18 cellular contexts compared by ENCODE assay signal in the genomic region with DNA sequence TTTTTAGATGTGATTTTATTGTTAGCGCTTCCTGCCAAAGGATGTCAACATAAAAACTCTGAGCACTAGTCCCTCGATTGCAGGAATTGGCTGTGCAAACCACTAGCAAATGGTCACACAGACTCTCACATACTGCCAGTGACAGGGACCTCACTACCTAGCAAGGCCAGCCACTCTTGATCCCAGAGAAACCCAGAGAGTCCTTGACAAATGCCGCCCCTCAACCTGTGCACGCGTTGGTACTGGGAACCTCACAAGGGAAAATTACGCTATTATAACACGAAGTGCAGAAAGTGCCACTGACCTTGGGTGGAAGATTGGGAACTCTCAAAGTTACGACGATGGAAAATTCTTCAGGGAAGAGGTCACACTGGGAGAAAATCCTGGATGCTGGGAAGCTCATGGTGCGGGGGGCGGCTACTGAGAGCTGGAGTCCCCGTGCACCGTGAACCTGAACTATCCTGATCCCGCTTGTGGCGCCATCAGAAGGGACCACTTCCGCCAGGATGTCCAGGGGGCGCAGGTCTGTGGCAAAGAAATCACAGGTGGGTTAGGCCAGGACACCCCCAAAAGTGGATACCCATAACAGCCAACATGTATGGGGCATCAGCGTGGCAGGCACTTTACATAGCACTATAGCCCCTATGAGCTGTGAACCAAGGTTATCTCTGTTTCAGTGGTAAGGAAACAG. TPM values are rescaled to one million over a fixed set of nuclear protein-coding genes. Genes with fewer than 3 reads are reported as not detected.
DNase-seq lines count a peak whose midpoint lies in the region; ATAC-seq and TF ChIP-seq lines count a peak whose summit lies in the region.
"Had no signal": no experiment of that assay in that cellular context is flagged by ENCODE, and none has a peak within 500 bp of the region (broad histone marks: within the 10 kb centered on the region; RNA-seq: fewer than 3 reads in every experiment).

No MANE protein-coding gene starts in this region.

- TF ChIP-seq CTCF in RWPE2 (IDR thresholded peaks at IDR 0.05; ENCODE audit: poor library complexity, severe bottlenecking) (no peak), lower lobe of right lung (IDR thresholded peaks at IDR 0.05) (no peak)

- no peaks in the 10 kb centered on the region for H3K9me3 Mint-ChIP-seq in activated T-helper 17 cell treated with anti-CD3 and anti-CD28 coated beads, Interleukin-2, amount 50 U/mL, for 72 hours
- peaks cover 6% of the 10 kb centered on the region for H3K9me3 Mint-ChIP-seq in activated T-helper 1 cell treated with anti-CD3 and anti-CD28 coated beads, Interleukin-12 subunit alpha, Interleukin-12 subunit beta, Interleukin-2, Interleukin-4 antibody, amounts not matched to agents 30 ng/mL and 10 ng/mL and 1 ng/mL, durations not matched to agents 14 hours and 24 hours and 36 hours

- no peaks in the 10 kb centered on the region for H3K27me3 Mint-ChIP-seq in activated T-helper 17 cell treated with anti-CD3 and anti-CD28 coated beads, Interleukin-2, amount 50 U/mL, for 72 hours
- H3K27me3 Mint-ChIP-seq in activated T-helper 1 cell treated with anti-CD3 and anti-CD28 coated beads, Interleukin-12 subunit alpha, Interleukin-12 subunit beta, Interleukin-2, Interleukin-4 antibody, amounts not matched to agents 30 ng/mL and 10 ng/mL and 1 ng/mL, durations not matched to agents 14 hours and 24 hours and 36 hours (ENCODE audit: insufficient read depth), result peaks cover 6% of the 10 kb centered on the region

- H3K4me1 ChIP-seq in RWPE2 (ENCODE audit: insufficient read depth, poor library complexity, severe bottlenecking) (no peaks in the 10 kb centered on the region), lower lobe of right lung (no peaks in the 10 kb centered on the region)

- no peaks in the 10 kb centered on the region for H3K27me3 ChIP-seq in RWPE2 (ENCODE audit: insufficient read depth, poor library complexity, severe bottlenecking)
- peaks cover 5% of the 10 kb centered on the region for H3K27me3 ChIP-seq in lower lobe of right lung (ENCODE audit: low read depth)

- ATAC-seq in RWPE2 (ENCODE audit: low read depth) (no peak), lower lobe of right lung (no peak), HG02571 (IDR thresholded peaks at IDR 0.05; ENCODE audit: unreplicated experiment) (no peak)
- no peak for ATAC-seq in activated T-helper 17 cell treated with anti-CD3 and anti-CD28 coated beads, Interleukin-2, amount 50 U/mL, for 72 hours (replicated peaks)
- ATAC-seq: HCT116 had no signal

- no peak overlapping the region for H3K27ac Mint-ChIP-seq in activated T-helper 17 cell treated with anti-CD3 and anti-CD28 coated beads, Interleukin-2, amount 50 U/mL, for 72 hours
- H3K27ac Mint-ChIP-seq in activated T-helper 1 cell treated with anti-CD3 and anti-CD28 coated beads, Interleukin-12 subunit alpha, Interleukin-12 subunit beta, Interleukin-2, Interleukin-4 antibody, amounts not matched to agents 30 ng/mL and 10 ng/mL and 1 ng/mL, durations not matched to agents 14 hours and 24 hours and 36 hours, result no peak overlapping the region
- H3K27ac Mint-ChIP-seq: CD4-positive, alpha-beta T cell had no signal

- H3K27ac ChIP-seq in RWPE2 (ENCODE audit: poor library complexity, severe bottlenecking) (no peak overlapping the region), lower lobe of right lung (no peak overlapping the region)

- H3K4me3 ChIP-seq in RWPE2 (ENCODE audit: severe bottlenecking), result no peak overlapping the region
- no peak overlapping the region for H3K4me3 ChIP-seq in lower lobe of right lung

- no peak overlapping the region for H3K4me3 Mint-ChIP-seq in activated T-helper 17 cell treated with anti-CD3 and anti-CD28 coated beads, Interleukin-2, amount 50 U/mL, for 72 hours
- no peak overlapping the region for H3K4me3 Mint-ChIP-seq in activated T-helper 1 cell treated with anti-CD3 and anti-CD28 coated beads, Interleukin-12 subunit alpha, Interleukin-12 subunit beta, Interleukin-2, Interleukin-4 antibody, amounts not matched to agents 30 ng/mL and 10 ng/mL and 1 ng/mL, durations not matched to agents 14 hours and 24 hours and 36 hours
- H3K4me3 Mint-ChIP-seq: CD4-positive, alpha-beta T cell had no signal

- intact Hi-C loops in lower lobe of right lung (cut with DNase I), result no loop called here
- intact Hi-C loops in activated T-helper 1 cell treated with anti-CD3 and anti-CD28 coated beads, Interleukin-12 subunit alpha, Interleukin-12 subunit beta, Interleukin-2, Interleukin-4 antibody, amounts not matched to agents 30 ng/mL and 10 ng/mL and 1 ng/mL, durations not matched to agents 14 hours and 24 hours and 36 hours (cut with micrococcal nuclease), result no loop called here

- peaks cover 11% of the 10 kb centered on the region for H3K4me1 Mint-ChIP-seq in activated T-helper 17 cell treated with anti-CD3 and anti-CD28 coated beads, Interleukin-2, amount 50 U/mL, for 72 hours
- H3K4me1 Mint-ChIP-seq in activated T-helper 1 cell treated with anti-CD3 and anti-CD28 coated beads, Interleukin-12 subunit alpha, Interleukin-12 subunit beta, Interleukin-2, Interleukin-4 antibody, amounts not matched to agents 30 ng/mL and 10 ng/mL and 1 ng/mL, durations not matched to agents 14 hours and 24 hours and 36 hours (ENCODE audit: low read depth), result peaks cover 16% of the 10 kb centered on the region

- peak; percentile 14 for DNase-seq in D341Med (ENCODE audit: low spot score)
- DNase-seq in RWPE2 (ENCODE audit: low spot score), result peak; percentile 51
- DNase-seq in lower lobe of right lung, result peak; percentile 35
- peak; percentile 13 for DNase-seq in stimulated activated CD8-positive, alpha-beta memory T cell treated with anti-CD3 and anti-CD28 coated beads, Interleukin-4, amount 100 ng/mL, for 48 hours
- DNase-seq in HuH-7 (ENCODE audit: low spot score), result no peak
- no peak for DNase-seq in activated T-helper 1 cell treated with anti-CD3 and anti-CD28 coated beads, Interleukin-12 subunit alpha, Interleukin-12 subunit beta, Interleukin-2, Interleukin-4 antibody, amounts not matched to agents 30 ng/mL and 10 ng/mL and 1 ng/mL, durations not matched to agents 14 hours and 24 hours and 36 hours (ENCODE audit: low spot score)
- DNase-seq: ACHN; C1 segment of cervical spinal cord; Calu3; CD4-positive, alpha-beta T cell; DMS79 had no signal

- H3K36me3 ChIP-seq in RWPE2 (ENCODE audit: low read depth) (no peaks in the 10 kb centered on the region), lower lobe of right lung (no peaks in the 10 kb centered on the region)

- no peaks in the 10 kb centered on the region for H3K36me3 Mint-ChIP-seq in activated T-helper 17 cell treated with anti-CD3 and anti-CD28 coated beads, Interleukin-2, amount 50 U/mL, for 72 hours (ENCODE audit: low read depth)
- H3K36me3 Mint-ChIP-seq in activated T-helper 1 cell treated with anti-CD3 and anti-CD28 coated beads, Interleukin-12 subunit alpha, Interleukin-12 subunit beta, Interleukin-2, Interleukin-4 antibody, amounts not matched to agents 30 ng/mL and 10 ng/mL and 1 ng/mL, durations not matched to agents 14 hours and 24 hours and 36 hours (ENCODE audit: low read depth), result no peaks in the 10 kb centered on the region

- peaks cover 2% of the 10 kb centered on the region for H3K9me3 ChIP-seq in RWPE2 (ENCODE audit: severe bottlenecking)
- peaks cover 7% of the 10 kb centered on the region for H3K9me3 ChIP-seq in lower lobe of right lung

RNA-seq across cellular contexts. Expression of gene KRTAP10-4, which starts 5.9 kb away (rescaled TPM):
- total RNA-seq in lower lobe of right lung, result not detected
- total RNA-seq in activated T-helper 17 cell treated with anti-CD3 and anti-CD28 coated beads, Interleukin-2, amount 50 U/mL, for 72 hours, result not detected
- not detected in 2 replicates for total RNA-seq in activated T-helper 1 cell treated with anti-CD3 and anti-CD28 coated beads, Interleukin-12 subunit alpha, Interleukin-12 subunit beta, Interleukin-2, Interleukin-4 antibody, amounts not matched to agents 30 ng/mL and 10 ng/mL and 1 ng/mL, durations not matched to agents 14 hours and 24 hours and 36 hours
- total RNA-seq: A172; Calu3; CD4-positive, alpha-beta T cell; G401; H4; HT1080 had no signal

RNA-seq across cellular contexts. Expression of gene KRTAP10-3, which starts 9.0 kb away (rescaled TPM):
- total RNA-seq in lower lobe of right lung, result not detected
- not detected for total RNA-seq in activated T-helper 17 cell treated with anti-CD3 and anti-CD28 coated beads, Interleukin-2, amount 50 U/mL, for 72 hours
- total RNA-seq in activated T-helper 1 cell treated with anti-CD3 and anti-CD28 coated beads, Interleukin-12 subunit alpha, Interleukin-12 subunit beta, Interleukin-2, Interleukin-4 antibody, amounts not matched to agents 30 ng/mL and 10 ng/mL and 1 ng/mL, durations not matched to agents 14 hours and 24 hours and 36 hours, result not detected in 2 replicates
- total RNA-seq: A172; Calu3; CD4-positive, alpha-beta T cell; G401; H4; HT1080 had no signal

RNA-seq across cellular contexts. Expression of gene KRTAP10-5, which starts 12.8 kb away (rescaled TPM):
- total RNA-seq in lower lobe of right lung, result not detected
- total RNA-seq in activated T-helper 17 cell treated with anti-CD3 and anti-CD28 coated beads, Interleukin-2, amount 50 U/mL, for 72 hours, result not detected
- total RNA-seq in activated T-helper 1 cell treated with anti-CD3 and anti-CD28 coated beads, Interleukin-12 subunit alpha, Interleukin-12 subunit beta, Interleukin-2, Interleukin-4 antibody, amounts not matched to agents 30 ng/mL and 10 ng/mL and 1 ng/mL, durations not matched to agents 14 hours and 24 hours and 36 hours, result not detected in 2 replicates
- total RNA-seq: A172; Calu3; CD4-positive, alpha-beta T cell; G401; H4; HT1080 had no signal

RNA-seq across cellular contexts. Expression of gene KRTAP10-2, which starts 16.3 kb away (rescaled TPM):
- not detected for total RNA-seq in lower lobe of right lung
- total RNA-seq in activated T-helper 17 cell treated with anti-CD3 and anti-CD28 coated beads, Interleukin-2, amount 50 U/mL, for 72 hours, result not detected
- not detected in 2 replicates for total RNA-seq in activated T-helper 1 cell treated with anti-CD3 and anti-CD28 coated beads, Interleukin-12 subunit alpha, Interleukin-12 subunit beta, Interleukin-2, Interleukin-4 antibody, amounts not matched to agents 30 ng/mL and 10 ng/mL and 1 ng/mL, durations not matched to agents 14 hours and 24 hours and 36 hours
- total RNA-seq: A172; Calu3; CD4-positive, alpha-beta T cell; G401; H4; HT1080 had no signal

RNA-seq across cellular contexts. Expression of gene KRTAP10-6, which starts 24.7 kb away (rescaled TPM):
- not detected for total RNA-seq in lower lobe of right lung
- total RNA-seq in activated T-helper 17 cell treated with anti-CD3 and anti-CD28 coated beads, Interleukin-2, amount 50 U/mL, for 72 hours, result not detected
- not detected in 2 replicates for total RNA-seq in activated T-helper 1 cell treated with anti-CD3 and anti-CD28 coated beads, Interleukin-12 subunit alpha, Interleukin-12 subunit beta, Interleukin-2, Interleukin-4 antibody, amounts not matched to agents 30 ng/mL and 10 ng/mL and 1 ng/mL, durations not matched to agents 14 hours and 24 hours and 36 hours
- total RNA-seq: A172; Calu3; CD4-positive, alpha-beta T cell; G401; H4; HT1080 had no signal

Comparison
In these comparisons a context has a peak if more than half of its experiments do, and no peak if none do; other contexts are left out.
1. DNase-seq: peak in D341Med (single experiment), RWPE2 (single experiment), lower lobe of right lung (single experiment) and stimulated activated CD8-positive, alpha-beta memory T cell treated with anti-CD3 and anti-CD28 coated beads, Interleukin-4, amount 100 ng/mL, for 48 hours (single experiment); none in HuH-7 (single experiment) and activated T-helper 1 cell treated with anti-CD3 and anti-CD28 coated beads, Interleukin-12 subunit alpha, Interleukin-12 subunit beta, Interleukin-2, Interleukin-4 antibody, amounts not matched to agents 30 ng/mL and 10 ng/mL and 1 ng/mL, durations not matched to agents 14 hours and 24 hours and 36 hours (single experiment).